Comparison of ENCODE assay signal across 8 cellular contexts in genomic region chr19:10760268-10760944, GRCh38. TPM values are rescaled to one million over a fixed set of nuclear protein-coding genes. Genes with fewer than 3 reads are reported as not detected.
DNase-seq lines count a peak whose midpoint lies in the region; ATAC-seq and TF ChIP-seq lines count a peak whose summit lies in the region.

No MANE protein-coding gene starts in this region.

- no peaks in the 10 kb centered on the region for H3K9me3 ChIP-seq in mesenchymal stem cell (ENCODE audit: control insufficient read depth, low read length)
- H3K9me3 ChIP-seq in gastrocnemius medialis, result no peaks in the 10 kb centered on the region

- no peak overlapping the region for H3K14ac ChIP-seq in mesenchymal stem cell (ENCODE audit: low read length in 2 of 2)

- H2BK12ac ChIP-seq in mesenchymal stem cell (ENCODE audit: low read length in 2 of 2), result no peak overlapping the region

- no peak for TF ChIP-seq POLR2A in gastrocnemius medialis (IDR thresholded peaks at IDR 0.05)

- H3K36me3 ChIP-seq in mesenchymal stem cell (ENCODE audit: control insufficient read depth in 1 of 2, insufficient read depth in 2 of 2, low read depth in 1 of 2, low read length in 2 of 2) (peaks cover 34 to 40% of the 10 kb centered on the region in 2 experiments), gastrocnemius medialis (peaks cover 0 to 15% of the 10 kb centered on the region in 2 donors)

- in situ Hi-C loops in gastrocnemius medialis (cut with MboI; ENCODE audit: low sequenced_read_pairs in 4 of 4), result no loop called here

- peak overlapping the region; percentile 20 for H3K4me3 ChIP-seq in Jurkat, Clone E6-1 (ENCODE audit: low read length)
- H3K4me3 ChIP-seq in mesenchymal stem cell (ENCODE audit: insufficient read depth in 1 of 2, low read depth in 1 of 2, low read length in 2 of 2) (no peak overlapping the region), gastrocnemius medialis (no peak overlapping the region)

- peak overlapping the region; percentile 72 for H3K27ac ChIP-seq in mesenchymal stem cell (ENCODE audit: low read length, poor library complexity, severe bottlenecking)
- peak overlapping the region in 1 of 4 donors; percentile 30 for H3K27ac ChIP-seq in gastrocnemius medialis

- peaks cover 39% of the 10 kb centered on the region for H3K79me1 ChIP-seq in mesenchymal stem cell (replicated peaks; ENCODE audit: low read length, poor library complexity, severe bottlenecking)

- peak overlapping the region; percentile 58 for H2BK5ac ChIP-seq in mesenchymal stem cell (ENCODE audit: low read depth, low read length, poor library complexity, severe bottlenecking)

- no peak overlapping the region for H3K4me2 ChIP-seq in mesenchymal stem cell (ENCODE audit: low read length, poor library complexity, severe bottlenecking)

- WGBS in mesenchymal stem cell, result 62% methylated on average over 15 of the region's 17 CpGs

- peak; percentile 28 for DNase-seq in Jurkat, Clone E6-1 (ENCODE audit: low read depth, low spot score)
- peak; percentile 21 for DNase-seq in activated CD8-positive, alpha-beta memory T cell treated with anti-CD3 and anti-CD28 coated beads, Interleukin-2, amount 50 U/mL, for 24 hours (ENCODE audit: extremely low read depth)
- DNase-seq in mesenchymal stem cell (peak; percentile 49), posterior vena cava (ENCODE audit: low spot score) (no peak), gastrocnemius medialis (no peak)

- H3K4me1 ChIP-seq in mesenchymal stem cell (ENCODE audit: control insufficient read depth, insufficient read depth, low read depth, low read length), result peaks cover 58% of the 10 kb centered on the region
- peaks cover 12 to 13% of the 10 kb centered on the region in 2 donors for H3K4me1 ChIP-seq in gastrocnemius medialis

- no peak overlapping the region for H3K18ac ChIP-seq in mesenchymal stem cell (ENCODE audit: low read depth in 1 of 2, low read length in 2 of 2)

- no peak overlapping the region for H3K23ac ChIP-seq in mesenchymal stem cell (ENCODE audit: low read length in 2 of 2)

- H3K9ac ChIP-seq in mesenchymal stem cell (ENCODE audit: low read length), result no peak overlapping the region

- H3K4ac ChIP-seq in mesenchymal stem cell (ENCODE audit: low read depth in 1 of 2, low read length in 2 of 2), result no peak overlapping the region

- H4K8ac ChIP-seq in mesenchymal stem cell (ENCODE audit: low read length), result no peak overlapping the region

- H2AFZ ChIP-seq in mesenchymal stem cell (ENCODE audit: low read depth, low read length), result no peak overlapping the region

- H2BK120ac ChIP-seq in mesenchymal stem cell (ENCODE audit: low read depth, low read length), result no peak overlapping the region

- no peak overlapping the region for H2BK15ac ChIP-seq in mesenchymal stem cell (ENCODE audit: low read depth, poor library complexity, severe bottlenecking)

- H2AK5ac ChIP-seq in mesenchymal stem cell (ENCODE audit: low read length, severe bottlenecking), result peak overlapping the region; percentile 21

- ATAC-seq in GM18498 (IDR thresholded peaks at IDR 0.05; ENCODE audit: unreplicated experiment), result peak; percentile 31
- ATAC-seq in gastrocnemius medialis, result no peak
- no peak for ATAC-seq in GM18861 (IDR thresholded peaks at IDR 0.05; ENCODE audit: unreplicated experiment)
- no peak for ATAC-seq in GM21423 (IDR thresholded peaks at IDR 0.05; ENCODE audit: unreplicated experiment)

- intact Hi-C loops in posterior vena cava (cut with DNase I) (no loop called here), gastrocnemius medialis (cut with DNase I; ENCODE audit: low total_unique reads) (no loop called here)

- TF ChIP-seq CTCF in gastrocnemius medialis (IDR thresholded peaks at IDR 0.05 in 4 of 5, conservative IDR thresholded peaks at IDR 0.05 in 1 of 5), result no peak

- H4K91ac ChIP-seq in mesenchymal stem cell (ENCODE audit: low read length), result no peak overlapping the region

- H3K27me3 ChIP-seq in mesenchymal stem cell (ENCODE audit: control insufficient read depth in 1 of 2, insufficient read depth in 1 of 2, low read length in 2 of 2) (no peaks in the 10 kb centered on the region), gastrocnemius medialis (no peaks in the 10 kb centered on the region)

RNA-seq across cellular contexts. Expression of gene DNM2, which starts 42.5 kb away (rescaled TPM):
- 143 TPM for polyA plus RNA-seq in Jurkat, Clone E6-1 (2012; ENCODE audit: insufficient read depth, insufficient read length)
- 71.1 TPM for polyA plus RNA-seq in mesenchymal stem cell (2013, experiment 1 of 2)
- 70.3 TPM for polyA plus RNA-seq in mesenchymal stem cell (2013, experiment 2 of 2)
- 100 to 1,000 TPM in 1 of 2 donors, 10 to 100 TPM in 1; 94.9 to 107 TPM for total RNA-seq in posterior vena cava
- 100 to 1,000 TPM in 3 of 4 donors, 10 to 100 TPM in 1; 76.2 to 131 (median 108) TPM for total RNA-seq in gastrocnemius medialis

RNA-seq across cellular contexts. Expression of gene QTRT1, which starts 59.2 kb away (rescaled TPM):
- polyA plus RNA-seq in Jurkat, Clone E6-1 (2012; ENCODE audit: insufficient read depth, insufficient read length), result 58.6 TPM
- polyA plus RNA-seq in mesenchymal stem cell (2013, experiment 1 of 2), result 15.1 TPM
- 14.3 TPM for polyA plus RNA-seq in mesenchymal stem cell (2013, experiment 2 of 2)
- total RNA-seq in posterior vena cava (10 to 100 TPM; 24.9 to 27.6 TPM), gastrocnemius medialis (10 to 100 TPM in 3 of 4 donors, 1 to 10 TPM in 1; 9.5 to 25.7 (median 15.4) TPM)

Comparison
In these comparisons a context has a peak if more than half of its experiments do, and no peak if none do; other contexts are left out.
1. DNase-seq: peak in Jurkat, Clone E6-1 (single experiment), activated CD8-positive, alpha-beta memory T cell treated with anti-CD3 and anti-CD28 coated beads, Interleukin-2, amount 50 U/mL, for 24 hours (single experiment) and mesenchymal stem cell (single experiment); none in posterior vena cava (single experiment) and gastrocnemius medialis (0 of 2).